In the genomic region with DNA sequence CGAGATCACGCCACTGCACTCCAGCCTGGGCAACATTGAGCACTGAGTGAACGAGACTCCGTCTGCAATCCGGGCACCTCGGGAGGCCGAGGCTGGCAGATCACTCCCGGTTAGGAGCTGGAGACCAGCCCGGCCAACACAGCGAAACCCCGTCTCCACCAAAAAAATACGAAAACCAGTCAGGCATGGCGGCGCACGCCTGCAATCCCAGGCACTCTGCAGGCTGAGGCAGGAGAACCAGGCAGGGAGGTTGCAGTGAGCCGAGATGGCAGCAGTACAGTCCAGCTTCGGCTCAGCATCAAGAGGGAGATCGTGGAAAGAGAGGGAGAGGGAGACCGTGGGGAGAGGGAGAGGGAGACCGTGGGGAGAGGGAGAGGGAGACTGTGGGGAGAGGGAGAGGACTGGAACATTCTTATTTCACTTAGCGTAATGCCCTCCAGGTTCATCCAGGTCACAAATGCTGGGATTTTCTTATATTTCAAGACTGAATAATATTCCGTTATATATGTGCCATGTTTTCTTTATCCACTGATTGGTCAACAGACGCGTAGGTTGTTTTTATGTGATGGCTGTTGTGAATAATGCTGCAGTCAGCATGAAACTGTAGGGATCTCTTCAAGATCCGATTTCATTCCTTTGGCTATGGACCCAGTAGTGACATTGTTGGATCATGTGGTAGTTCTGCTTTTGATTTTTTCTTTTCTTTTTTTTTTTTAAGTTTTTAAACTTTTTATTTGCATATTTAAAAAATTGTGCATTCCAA, we compare ENCODE assay signal across 2 cellular contexts.
A peak's percentile ranks its signal among the peaks of the same experiment; 100 is the strongest.
TF ChIP-seq lines count a peak whose summit lies in the region.

No MANE protein-coding gene starts in this region.

TF ChIP-seq in A549, 52 proteins besides CTCF, POLR2A, EP300 and RAD21:
- peak; percentile 70 for TF ChIP-seq MAFK (IDR thresholded peaks at IDR 0.05; ENCODE audit: partially characterized antibody)

TF ChIP-seq in K562, 482 proteins besides CTCF, POLR2A, EP300 and RAD21:
- 0 out of 2 replicates have a peak, but pooled peaks have one; percentile 33 for TF ChIP-seq ZNF316 (IDR thresholded peaks at IDR 0.05)
